8 cellular contexts compared by ENCODE assay signal in genomic region chr15:99454941-99455795, GRCh38.
DNase-seq lines count a peak whose midpoint lies in the region; ATAC-seq, FAIRE-seq and TF ChIP-seq lines count a peak whose summit lies in the region.

No MANE protein-coding gene starts in this region.

- peaks cover 3 to 40% of the 10 kb centered on the region in 2 experiments; a peak in 4 of 5 replicates for H3K27me3 ChIP-seq in HepG2 (ENCODE audit: control insufficient read depth in 1 of 2, insufficient read depth in 2 of 2, low read length in 2 of 2)

- DNase-seq in HTR-8/SVneo (ENCODE audit: insufficient read length, low spot score) = peak; percentile 90
- DNase-seq in cardiac fibroblast (ENCODE audit: low read depth in 2 of 2) = peak; percentile 96 to 98
- peak; percentile 49 for DNase-seq in HepG2 (ENCODE audit: low spot score)
- DNase-seq in stimulated activated naive CD4-positive, alpha-beta T cell (lab: John Stamatoyannopoulos, UW) = no peak
- no peak for DNase-seq in NCI-H2171 treated with DMSO at 0.1 percent for 48 hours (lab: John Stamatoyannopoulos, UW)
- DNase-seq in NOMO-1 treated with DMSO at 0.1 percent for 48 hours (lab: John Stamatoyannopoulos, UW; ENCODE audit: unreplicated experiment) = no peak

- WGBS in HepG2 (ENCODE audit: low lambda C conversion rate) = 14% methylated on average over 11 of the region's 19 CpGs

- peak overlapping the region; percentile 84 for H3K4me2 ChIP-seq in HepG2 (ENCODE audit: low read depth, low read length)

- TF ChIP-seq EP300 in HepG2 (IDR thresholded peaks at IDR 0.05; ENCODE audit: low read depth in 2 of 2, low read length in 2 of 2) = no peak
- TF ChIP-seq EP300 in HepG2 (CRISPR knock-in tag; IDR thresholded peaks at IDR 0.05; ENCODE audit: borderline replicate concordance) = no peak

- H2AFZ ChIP-seq in HepG2 (ENCODE audit: low read length) = peak overlapping the region; percentile 83

- TF ChIP-seq CTCF in cardiac fibroblast (IDR thresholded peaks at IDR 0.05; ENCODE audit: low read depth, low read length) (no peak), HepG2 (CRISPR knock-in tag; IDR thresholded peaks at IDR 0.05) (no peak)

- no peak overlapping the region for H3K27ac ChIP-seq in HepG2 (ENCODE audit: extremely low read length, insufficient read depth, low read length)
- H3K27ac ChIP-seq in temporal lobe (ENCODE audit: low read depth, low read length) = peak overlapping the region; percentile 67

- intact Hi-C loops in HepG2 (cut with micrococcal nuclease; ENCODE audit: unreplicated experiment) = loop anchor here (1.0 to 5.0 kb wide), 3 partner anchors 17 to 247 kb away; no protein-coding TSS in a partner anchor

- H3K9me3 ChIP-seq in HepG2 (ENCODE audit: low read length) = no peaks in the 10 kb centered on the region

- no peaks in the 10 kb centered on the region for H3K79me2 ChIP-seq in HepG2 (ENCODE audit: insufficient read depth, low read length)

- H3K4me3 ChIP-seq in cardiac fibroblast (replicated peaks in 1 of 2; ENCODE audit: low read depth in 2 of 2, low read length in 2 of 2) (no peak overlapping the region), HepG2 (replicated peaks in 1 of 3; ENCODE audit: insufficient read depth in 1 of 3, low read depth in 2 of 3, low read length in 3 of 3) (peak overlapping the region; percentile 48 to 75 (median 71))

- in situ Hi-C loops in HepG2 (cut with HindIII; ENCODE audit: extremely low pct_ligation_motif_present, low pct_unique_long_range_greater_than_20kb) = no loop called here

- POLR2A ChIA-PET in HepG2 (lab: Yijun Ruan, JAX) = interaction anchor here (1.3 kb wide), 1 partner anchor 21 kb away, joined by 3 read pairs; no protein-coding TSS in a partner anchor

- no peaks in the 10 kb centered on the region for H3K36me3 ChIP-seq in HepG2 (replicated peaks in 1 of 2; ENCODE audit: control insufficient read depth in 1 of 2, insufficient read depth in 2 of 2, low read length in 2 of 2)

- no peak for TF ChIP-seq RAD21 in HepG2 (CRISPR knock-in tag; IDR thresholded peaks at IDR 0.05)

- peak overlapping the region; percentile 64 for H3K9ac ChIP-seq in HepG2 (ENCODE audit: insufficient read depth, low read depth, low read length)

- H4K20me1 ChIP-seq in HepG2 (ENCODE audit: insufficient read depth, low read length) = no peaks in the 10 kb centered on the region

- TF ChIP-seq POLR2A in HepG2 (IDR thresholded peaks at IDR 0.05; ENCODE audit: insufficient read depth in 1 of 2, low read depth in 2 of 2, low read length in 2 of 2) = no peak

- no TSS peak for BruUV-seq in HepG2 (replicated peaks; lab: Mats Ljungman, UMichigan)

- H3K4me1 ChIP-seq in HepG2 (ENCODE audit: insufficient read depth, low read length) = peaks cover 45% of the 10 kb centered on the region

- CTCF ChIA-PET in HepG2 (lab: Yijun Ruan, JAX; ENCODE audit: low intra/inter-chr PET ratio, low total read pairs) = no interaction called here

- ATAC-seq in HepG2 (peak; percentile 87), GM21619 (IDR thresholded peaks at IDR 0.05; ENCODE audit: unreplicated experiment) (no peak)

- peak; percentile 49 for FAIRE-seq in HTR-8/SVneo (lab: Jason Lieb, UNC)
- peak; percentile 4 for FAIRE-seq in HepG2 (lab: Jason Lieb, UNC)

TF ChIP-seq in HepG2, 621 proteins besides CTCF, POLR2A, EP300 and RAD21 (continues in another document):
- TF ChIP-seq ZNF878 (CRISPR knock-in tag; IDR thresholded peaks at IDR 0.05) (no peak), SRY (CRISPR knock-in tag; IDR thresholded peaks at IDR 0.05) (no peak), ELF3 (CRISPR knock-in tag; IDR thresholded peaks at IDR 0.05) (peak; percentile 36; the same call in 1 of the 2 replicates), ZBTB4 (CRISPR knock-in tag; IDR thresholded peaks at IDR 0.05; ENCODE audit: borderline replicate concordance) (no peak), SIX4 (CRISPR knock-in tag; IDR thresholded peaks at IDR 0.05) (no peak), KLF6 (CRISPR knock-in tag; IDR thresholded peaks at IDR 0.05) (no peak), CEBPB (IDR thresholded peaks at IDR 0.05; ENCODE audit: borderline replicate concordance, low read depth, low read length) (no peak), SUZ12 (IDR thresholded peaks at IDR 0.05; ENCODE audit: low read depth, low read length) (no peak), PHF8 (CRISPR knock-in tag; IDR thresholded peaks at IDR 0.05) (peak; percentile 69), ZBTB3 (CRISPR knock-in tag; IDR thresholded peaks at IDR 0.05; ENCODE audit: borderline replicate concordance, low read depth) (no peak), ZFY (CRISPR knock-in tag; IDR thresholded peaks at IDR 0.05) (peak; percentile 58; the same call in 1 of the 2 replicates), ZC3H13 (CRISPR knock-in tag; IDR thresholded peaks at IDR 0.05) (no peak), GATAD1 (CRISPR knock-in tag; IDR thresholded peaks at IDR 0.05) (no peak), GATAD2A (CRISPR knock-in tag; IDR thresholded peaks at IDR 0.05) (peak; percentile 23; the same call in 1 of the 2 replicates), HDAC1 (CRISPR knock-in tag; IDR thresholded peaks at IDR 0.05) (peak; percentile 32; the same call in 1 of the 2 replicates), ZNF7 (CRISPR knock-in tag; IDR thresholded peaks at IDR 0.05) (no peak), ZNF605 (CRISPR knock-in tag; IDR thresholded peaks at IDR 0.05) (peak; percentile 36; the same call in 1 of the 2 replicates), NKX3-1 (CRISPR knock-in tag; IDR thresholded peaks at IDR 0.05) (no peak), ZNF354B (CRISPR knock-in tag; IDR thresholded peaks at IDR 0.05) (no peak), PLSCR1 (CRISPR knock-in tag; IDR thresholded peaks at IDR 0.05; ENCODE audit: borderline replicate concordance) (no peak), YY1 (IDR thresholded peaks at IDR 0.05; ENCODE audit: insufficient read depth, insufficient replicate concordance, low read depth, low read length) (no peak), SOX5 (CRISPR knock-in tag; IDR thresholded peaks at IDR 0.05; ENCODE audit: borderline replicate concordance) (0 out of 2 replicates have a peak, but pooled peaks have one; percentile 22), LCORL (IDR thresholded peaks at IDR 0.05) (no peak), LCORL (CRISPR knock-in tag; IDR thresholded peaks at IDR 0.05) (peak; percentile 49; the same call in 1 of the 2 replicates), ZNF260 (CRISPR knock-in tag; IDR thresholded peaks at IDR 0.05; ENCODE audit: borderline replicate concordance, low read depth) (no peak), JUND (CRISPR knock-in tag; IDR thresholded peaks at IDR 0.05) (no peak), CBX1 (IDR thresholded peaks at IDR 0.05; ENCODE audit: low read depth) (no peak), ZBTB49 (CRISPR knock-in tag; IDR thresholded peaks at IDR 0.05; ENCODE audit: borderline replicate concordance) (no peak), ZNF556 (CRISPR knock-in tag; IDR thresholded peaks at IDR 0.05; ENCODE audit: borderline replicate concordance) (no peak), CENPX (CRISPR knock-in tag; IDR thresholded peaks at IDR 0.05) (no peak), MTA3 (CRISPR knock-in tag; IDR thresholded peaks at IDR 0.05) (no peak)

Comparison
In these comparisons a context has a peak if more than half of its experiments do, and no peak if none do; other contexts are left out.
1. DNase-seq: peak in HTR-8/SVneo (single experiment), cardiac fibroblast (2 of 2) and HepG2 (single experiment); none in stimulated activated naive CD4-positive, alpha-beta T cell (0 of 6), NCI-H2171 treated with DMSO at 0.1 percent for 48 hours (single experiment) and NOMO-1 treated with DMSO at 0.1 percent for 48 hours (single experiment).
2. H3K4me3 ChIP-seq: peak in HepG2 (3 of 3); none in cardiac fibroblast (0 of 2).